ENCODE assay signal across 17 cellular contexts in genomic region chr3:17491601-17492000, GRCh38.
DNase-seq lines count a peak whose midpoint lies in the region; TF ChIP-seq lines count a peak whose summit lies in the region.
"Had no signal": no experiment of that assay in that cellular context is flagged by ENCODE, and none has a peak within 500 bp of the region (broad histone marks: within the 10 kb centered on the region; RNA-seq: fewer than 3 reads in every experiment).

No MANE protein-coding gene starts in this region.

- CTCF ChIA-PET in Calu3 (lab: Charles Lee) (no interaction called here), RWPE1 (lab: Yijun Ruan, JAX) (no interaction called here)

- H3K36me3 ChIP-seq in MG63 = no peaks in the 10 kb centered on the region
- H3K36me3 ChIP-seq in left ventricle myocardium inferior = no peaks in the 10 kb centered on the region
- H3K36me3 ChIP-seq: SJCRH30, transverse colon had no signal

- H3K9me3 ChIP-seq in MG63 (no peaks in the 10 kb centered on the region; the same call in 1 of the 2 replicates), left ventricle myocardium inferior (replicated peaks) (peaks cover 25% of the 10 kb centered on the region)
- H3K9me3 ChIP-seq: SJCRH30 had no signal

- no peak overlapping the region for H3K4me3 Mint-ChIP-seq in Calu3 (ENCODE audit: low read depth, unreplicated experiment)
- no peak overlapping the region for H3K4me3 Mint-ChIP-seq in chondrocyte (ENCODE audit: unreplicated experiment)

- H3K36me3 Mint-ChIP-seq in Calu3 (ENCODE audit: insufficient read depth, unreplicated experiment) (no peaks in the 10 kb centered on the region), chondrocyte (ENCODE audit: low read depth) (peaks cover 9% of the 10 kb centered on the region)

- no peak for DNase-seq in Calu3
- peak; percentile 2 for DNase-seq in MG63
- DNase-seq in chondrocyte (ENCODE audit: low spot score) = no peak
- DNase-seq in kidney glomerular epithelial cell (lab: John Stamatoyannopoulos, UW) = peak; percentile 91
- no peak for DNase-seq in HuH-7.5 (ENCODE audit: low spot score)
- no peak for DNase-seq in left ventricle myocardium inferior
- DNase-seq in RWPE1 (ENCODE audit: low spot score) = no peak
- DNase-seq in stimulated activated CD4-positive, alpha-beta T cell treated with anti-CD3 and anti-CD28 coated beads, Interleukin-2, amount 100 ng/mL, for 24 hours = no peak
- DNase-seq: activated CD8-positive, alpha-beta memory T cell treated with anti-CD3 and anti-CD28 coated beads for 24 hours; activated gamma-delta T cell treated with Interleukin-2 at 50 U/mL for 16 hours; central memory CD4-positive, alpha-beta T cell; DMS153; NCI-H1694; NCI-H748 treated with DMSO at 0.1 percent for 48 hours; SJCRH30; transverse colon had no signal

- H3K4me1 ChIP-seq in left ventricle myocardium inferior = no peaks in the 10 kb centered on the region
- H3K4me1 ChIP-seq: parathyroid adenoma, SJCRH30, transverse colon had no signal

- no peaks in the 10 kb centered on the region for H3K27me3 ChIP-seq in MG63
- H3K27me3 ChIP-seq in left ventricle myocardium inferior (ENCODE audit: low read depth) = no peaks in the 10 kb centered on the region
- H3K27me3 ChIP-seq: SJCRH30, transverse colon had no signal

- H3K27ac Mint-ChIP-seq in Calu3 (ENCODE audit: unreplicated experiment) (peak overlapping the region; percentile 50), chondrocyte (ENCODE audit: unreplicated experiment) (peak overlapping the region; percentile 58)

- no peak overlapping the region for H3K27ac ChIP-seq in left ventricle myocardium inferior (replicated peaks)
- no peak overlapping the region for H3K27ac ChIP-seq in RWPE1
- H3K27ac ChIP-seq: parathyroid adenoma, SJCRH30, transverse colon had no signal

- peaks cover 13% of the 10 kb centered on the region for H3K4me1 Mint-ChIP-seq in Calu3 (ENCODE audit: low read depth, unreplicated experiment)
- H3K4me1 Mint-ChIP-seq in chondrocyte (ENCODE audit: low read depth) = peaks cover 33% of the 10 kb centered on the region

- no peak for TF ChIP-seq CTCF in Calu3 (IDR thresholded peaks at IDR 0.05; ENCODE audit: unreplicated experiment)
- no peak for TF ChIP-seq CTCF in chondrocyte (IDR thresholded peaks at IDR 0.05)
- TF ChIP-seq CTCF in left ventricle myocardium inferior (IDR thresholded peaks at IDR 0.05; ENCODE audit: borderline replicate concordance) = no peak
- no peak for TF ChIP-seq CTCF in RWPE1 (conservative IDR thresholded peaks at IDR 0.05; ENCODE audit: low read depth)

- POLR2A ChIA-PET in RWPE1 (lab: Yijun Ruan, JAX; ENCODE audit: low non-redundant PET) = no interaction called here

- H3K4me3 ChIP-seq in MG63 = no peak overlapping the region
- no peak overlapping the region for H3K4me3 ChIP-seq in left ventricle myocardium inferior
- H3K4me3 ChIP-seq: SJCRH30, transverse colon had no signal

- H3K27me3 Mint-ChIP-seq in Calu3 (ENCODE audit: unreplicated experiment) (no peaks in the 10 kb centered on the region), chondrocyte (ENCODE audit: low read depth) (no peaks in the 10 kb centered on the region)

- H3K9me3 Mint-ChIP-seq in Calu3 (ENCODE audit: low read depth, unreplicated experiment) (no peaks in the 10 kb centered on the region), chondrocyte (ENCODE audit: low read depth) (peaks cover 37% of the 10 kb centered on the region)

- intact Hi-C loops in Calu3 (cut with micrococcal nuclease; ENCODE audit: unreplicated experiment) (no loop called here), left ventricle myocardium inferior (cut with micrococcal nuclease) (no loop called here)

- BruUV-seq in Calu3 (replicated peaks; lab: Mats Ljungman, UMichigan) = no TSS peak

Comparison
In these comparisons a context has a peak if more than half of its experiments do, and no peak if none do; other contexts are left out.
1. DNase-seq: peak in MG63 (single experiment) and kidney glomerular epithelial cell (single experiment); none in Calu3 (single experiment), chondrocyte (single experiment), HuH-7.5 (single experiment), left ventricle myocardium inferior (single experiment), RWPE1 (single experiment) and stimulated activated CD4-positive, alpha-beta T cell treated with anti-CD3 and anti-CD28 coated beads, Interleukin-2, amount 100 ng/mL, for 24 hours (0 of 2).